Comparison of ENCODE assay signal across 18 cellular contexts in the genomic region with DNA sequence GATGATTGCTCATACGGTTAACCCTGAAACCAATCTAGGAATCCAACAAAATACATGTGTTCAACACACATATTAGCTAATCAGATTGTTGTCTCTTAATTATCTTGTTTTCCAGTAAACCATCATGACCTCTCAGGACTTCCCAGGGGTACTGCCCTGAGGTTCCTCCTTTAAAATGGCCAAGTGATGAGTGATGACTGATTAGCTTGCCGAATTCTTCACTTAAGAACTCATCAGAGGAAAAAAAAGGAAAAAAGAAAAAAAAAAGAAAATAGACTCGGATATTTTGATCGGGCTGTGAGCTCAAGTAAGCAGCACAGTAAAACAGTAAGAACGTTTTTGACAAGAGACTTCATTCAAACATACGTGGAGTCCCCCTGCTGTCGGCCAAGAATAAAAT. TPM values are rescaled to one million over a fixed set of nuclear protein-coding genes. Genes with fewer than 3 reads are reported as not detected.
"Had no signal": no experiment of that assay in that cellular context is flagged by ENCODE, and none has a peak within 500 bp of the region (broad histone marks: within the 10 kb centered on the region; RNA-seq: fewer than 3 reads in every experiment).

No MANE protein-coding gene starts in this region.

- H3K36me3 Mint-ChIP-seq: stimulated activated naive B cell treated with anti-CD40 and anti-IgM and Interleukin-4, amounts not matched to agents 10 μg/mL and 1 μg/mL and 100 μg/mL, for 72 hours had no signal

- H3K4me3 Mint-ChIP-seq: central memory CD8-positive, alpha-beta T cell; natural killer cell treated with Interleukin-12 subunit alpha and Interleukin-12 subunit beta and Interleukin-15 and Interleukin-18, amount 100 ng/mL, for 72 hours; stimulated activated naive B cell treated with anti-CD40 and anti-IgM and Interleukin-4, amounts not matched to agents 10 μg/mL and 1 μg/mL and 100 μg/mL, for 72 hours; stimulated activated naive CD8-positive, alpha-beta T cell treated with anti-CD3 and anti-CD28 coated beads, Interleukin-15, amount 100 ng/mL, for 72 hours had no signal

- H3K9me3 Mint-ChIP-seq: central memory CD8-positive, alpha-beta T cell; natural killer cell treated with Interleukin-12 subunit alpha and Interleukin-12 subunit beta and Interleukin-15 and Interleukin-18, amount 100 ng/mL, for 72 hours had no signal

- H3K4me3 ChIP-seq: esophagus muscularis mucosa, heart left ventricle, sigmoid colon, skin epidermis, testis, tibial nerve, upper lobe of right lung had no signal

- DNase-seq: effector memory CD4-positive, alpha-beta T cell; heart left ventricle; hippocampal formation; kidney glomerular epithelial cell; mammary epithelial cell; posterior cingulate gyrus; sigmoid colon; stimulated activated CD4-positive, alpha-beta T cell treated with anti-CD3 and anti-CD28 coated beads, Interleukin-2, amount 100 ng/mL, for 24 hours; stimulated activated CD4-positive, alpha-beta T cell treated with anti-CD3 and anti-CD28 coated beads, Interleukin-4, amount 100 ng/mL, for 4 hours; stimulated activated naive B cell treated with anti-CD40 and anti-IgM and Interleukin-4, amounts not matched to agents 10 μg/mL and 1 μg/mL and 100 μg/mL, for 72 hours; stimulated activated naive CD8-positive, alpha-beta T cell treated with anti-CD3 and anti-CD28 coated beads, Interleukin-15, amount 100 ng/mL, for 72 hours; testis; upper lobe of right lung had no signal

- H3K4me1 Mint-ChIP-seq: central memory CD8-positive, alpha-beta T cell; stimulated activated naive CD8-positive, alpha-beta T cell treated with anti-CD3 and anti-CD28 coated beads, Interleukin-15, amount 100 ng/mL, for 72 hours had no signal

- H3K27ac Mint-ChIP-seq: natural killer cell treated with Interleukin-12 subunit alpha and Interleukin-12 subunit beta and Interleukin-15 and Interleukin-18, amount 100 ng/mL, for 72 hours; stimulated activated naive B cell treated with anti-CD40 and anti-IgM and Interleukin-4, amounts not matched to agents 10 μg/mL and 1 μg/mL and 100 μg/mL, for 72 hours; stimulated activated naive CD8-positive, alpha-beta T cell treated with anti-CD3 and anti-CD28 coated beads, Interleukin-15, amount 100 ng/mL, for 72 hours had no signal

- ATAC-seq: heart left ventricle; natural killer cell treated with Interleukin-12 subunit alpha and Interleukin-12 subunit beta and Interleukin-15 and Interleukin-18, amount 100 ng/mL, for 72 hours; stimulated activated naive B cell treated with anti-CD40 and anti-IgM and Interleukin-4, amounts not matched to agents 10 μg/mL and 1 μg/mL and 100 μg/mL, for 72 hours; stimulated activated naive CD8-positive, alpha-beta T cell treated with anti-CD3 and anti-CD28 coated beads, Interleukin-15, amount 100 ng/mL, for 72 hours; upper lobe of right lung had no signal

RNA-seq across cellular contexts. Expression of a gene that starts 40.7 kb away (rescaled TPM):
- total RNA-seq: natural killer cell treated with Interleukin-12 subunit alpha and Interleukin-12 subunit beta and Interleukin-15 and Interleukin-18, amount 100 ng/mL, for 72 hours had no signal
